1 cellular context compared by ENCODE assay signal in genomic region chr5:176658007-176658599, GRCh38.
TF ChIP-seq lines count a peak whose summit lies in the region.

No MANE protein-coding gene starts in this region.

TF ChIP-seq in H1, 55 proteins besides CTCF, POLR2A, EP300 and RAD21:
- no peak for TF ChIP-seq CEBPB (IDR thresholded peaks at IDR 0.05; ENCODE audit: low read depth, low read length)
- TF ChIP-seq FOSL1 (IDR thresholded peaks at IDR 0.05; ENCODE audit: insufficient read depth, low read depth, low read length): no peak
- TF ChIP-seq TBP (IDR thresholded peaks at IDR 0.05; ENCODE audit: low read depth, low read length): 0 out of 2 replicates have a peak, but pooled peaks have one; percentile 18
- TF ChIP-seq GTF2F1 (IDR thresholded peaks at IDR 0.05; ENCODE audit: borderline replicate concordance, low read depth, low read length): no peak
- no peak for TF ChIP-seq POU5F1 (IDR thresholded peaks at IDR 0.05; ENCODE audit: low read depth, low read length)
- no peak for TF ChIP-seq CHD2 (IDR thresholded peaks at IDR 0.05; ENCODE audit: low read length)
- 0 out of 2 replicates have a peak, but pooled peaks have one; percentile 28 for TF ChIP-seq RFX5 (IDR thresholded peaks at IDR 0.05; ENCODE audit: borderline replicate concordance, low read depth, low read length)
- no peak for TF ChIP-seq JUN (IDR thresholded peaks at IDR 0.05; ENCODE audit: low read depth, low read length)
- TF ChIP-seq HDAC6 (IDR thresholded peaks at IDR 0.05; ENCODE audit: low read depth, low read length): no peak
- no peak for TF ChIP-seq TCF12 (IDR thresholded peaks at IDR 0.05; ENCODE audit: low read depth, low read length)
- TF ChIP-seq RXRA (IDR thresholded peaks at IDR 0.05; ENCODE audit: insufficient read depth, low read depth, low read length): no peak
- TF ChIP-seq HDAC2 (IDR thresholded peaks at IDR 0.05; ENCODE audit: borderline replicate concordance in 1 of 2, low read depth in 2 of 2, low read length in 2 of 2): no peak
- TF ChIP-seq JUND (IDR thresholded peaks at IDR 0.05; ENCODE audit: low read length): no peak
- TF ChIP-seq ATF2 (IDR thresholded peaks at IDR 0.05; ENCODE audit: low read length): no peak
